In the genomic region with DNA sequence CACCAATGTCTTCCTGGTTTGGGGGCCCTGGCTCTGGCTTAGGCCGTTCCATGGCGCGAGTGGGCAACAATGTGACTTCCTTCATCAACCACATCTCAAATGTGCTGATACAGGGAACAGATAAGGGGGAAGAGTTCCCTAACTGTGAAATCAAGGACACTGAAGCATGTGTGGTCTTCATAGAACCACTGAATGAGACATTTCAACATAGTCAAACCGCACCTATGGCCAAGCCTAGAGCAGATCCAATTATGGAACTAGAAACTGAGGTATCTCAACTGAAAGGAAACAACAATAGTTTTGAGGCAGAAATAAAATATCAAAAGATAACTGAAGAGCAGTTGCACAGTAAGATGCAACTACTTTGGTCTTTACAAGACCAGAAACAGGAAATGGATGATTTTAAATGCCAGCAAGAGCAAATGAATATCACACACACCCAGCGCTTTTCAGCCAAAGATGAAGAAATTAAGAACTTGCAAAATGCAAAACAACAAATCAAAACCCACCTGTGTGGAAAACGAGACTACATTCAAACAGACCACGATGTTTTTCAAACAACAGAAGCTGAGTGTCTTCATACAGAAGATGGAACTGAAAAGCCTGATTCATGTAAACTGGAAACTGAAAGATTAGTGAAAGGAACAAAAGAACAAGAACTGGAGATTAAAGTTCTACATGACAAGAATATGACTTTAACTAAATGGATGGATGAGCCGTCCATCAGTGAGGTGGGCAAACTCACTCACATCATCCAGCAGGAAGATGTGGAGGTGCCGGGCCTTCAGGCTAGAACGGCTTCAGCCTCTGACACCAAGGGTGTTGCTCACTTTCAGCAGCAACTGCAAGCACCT, we compare ENCODE assay signal across 9 cellular contexts. TPM values are rescaled to one million over a fixed set of nuclear protein-coding genes. Genes with fewer than 3 reads are reported as not detected.
DNase-seq lines count a peak whose midpoint lies in the region; ATAC-seq and TF ChIP-seq lines count a peak whose summit lies in the region.
"Had no signal": no experiment of that assay in that cellular context is flagged by ENCODE, and none has a peak within 500 bp of the region (broad histone marks: within the 10 kb centered on the region; RNA-seq: fewer than 3 reads in every experiment).

No MANE protein-coding gene starts in this region.

- no peak for TF ChIP-seq CTCF in BE2C (IDR thresholded peaks at IDR 0.05; ENCODE audit: low read depth, low read length)

- H3K27me3 Mint-ChIP-seq in T-cell, result no peaks in the 10 kb centered on the region
- no peaks in the 10 kb centered on the region for H3K27me3 Mint-ChIP-seq in stimulated activated memory B cell treated with anti-CD40 and anti-IgM and Interleukin-4, amounts not matched to agents 10 μg/mL and 1 μg/mL and 100 μg/mL, for 72 hours

- peak overlapping the region; percentile 91 to 98 for H3K27ac Mint-ChIP-seq in T-cell
- H3K27ac Mint-ChIP-seq in stimulated activated memory B cell treated with anti-CD40 and anti-IgM and Interleukin-4, amounts not matched to agents 10 μg/mL and 1 μg/mL and 100 μg/mL, for 72 hours, result peak overlapping the region; percentile 58

- H3K4me3 ChIP-seq in BE2C (ENCODE audit: low read depth, low read length), result no peak overlapping the region

- no peaks in the 10 kb centered on the region for H3K9me3 Mint-ChIP-seq in T-cell
- no peaks in the 10 kb centered on the region for H3K9me3 Mint-ChIP-seq in stimulated activated memory B cell treated with anti-CD40 and anti-IgM and Interleukin-4, amounts not matched to agents 10 μg/mL and 1 μg/mL and 100 μg/mL, for 72 hours

- no peaks in the 10 kb centered on the region for H3K36me3 ChIP-seq in BE2C

- peak overlapping the region; percentile 32 to 56 (median 35) for H3K4me3 Mint-ChIP-seq in T-cell
- peak overlapping the region; percentile 18 for H3K4me3 Mint-ChIP-seq in stimulated activated memory B cell treated with anti-CD40 and anti-IgM and Interleukin-4, amounts not matched to agents 10 μg/mL and 1 μg/mL and 100 μg/mL, for 72 hours

- CTCF ChIA-PET in T-cell (lab: Charles Lee), result interaction anchor here in 1 of 2 donors (0.7 to 1.3 kb wide), 3 partner anchors 14 to 24 kb away, joined by 3 to 4 read pairs (median 3); a partner anchor contains a TSS

- no peaks in the 10 kb centered on the region for H3K9me3 ChIP-seq in BE2C

- peak; percentile 63 for DNase-seq in activated CD8-positive, alpha-beta memory T cell treated with anti-CD3 and anti-CD28 coated beads for 24 hours
- DNase-seq in activated CD8-positive, alpha-beta memory T cell treated with anti-CD3 and anti-CD28 coated beads, Interleukin-2, amount 50 U/mL, for 4 hours, result no peak
- DNase-seq in T-cell (peak in 2 of 34 experiments; percentile 10 to 11), HCEC 1CT (no peak), BE2C (no peak), dermis blood vessel endothelial cell (no peak)
- DNase-seq: NCI-H187 treated with DMSO at 0.1 percent for 48 hours had no signal

- H3K27me3 ChIP-seq in BE2C, result peaks cover 34% of the 10 kb centered on the region

- no peaks in the 10 kb centered on the region for H3K4me1 ChIP-seq in BE2C

- peaks cover 24 to 34% (median 29%) of the 10 kb centered on the region in 3 donors for H3K4me1 Mint-ChIP-seq in T-cell
- peaks cover 27% of the 10 kb centered on the region for H3K4me1 Mint-ChIP-seq in stimulated activated memory B cell treated with anti-CD40 and anti-IgM and Interleukin-4, amounts not matched to agents 10 μg/mL and 1 μg/mL and 100 μg/mL, for 72 hours

- H3K36me3 Mint-ChIP-seq in T-cell, result no peaks in the 10 kb centered on the region
- H3K36me3 Mint-ChIP-seq in stimulated activated memory B cell treated with anti-CD40 and anti-IgM and Interleukin-4, amounts not matched to agents 10 μg/mL and 1 μg/mL and 100 μg/mL, for 72 hours, result no peaks in the 10 kb centered on the region

- peak; percentile 47 for ATAC-seq in HG02981 (IDR thresholded peaks at IDR 0.05; ENCODE audit: unreplicated experiment)
- ATAC-seq in T-cell (replicated peaks in 1 of 4), result peak; percentile 53 to 80 (median 72)
- peak; percentile 58 for ATAC-seq in stimulated activated memory B cell treated with anti-CD40 and anti-IgM and Interleukin-4, amounts not matched to agents 10 μg/mL and 1 μg/mL and 100 μg/mL, for 72 hours

- POLR2A ChIA-PET in T-cell (lab: Charles Lee), result interaction anchor here in 1 of 2 donors (0.8 kb wide), 1 partner anchor 261 kb away, joined by 3 read pairs; no protein-coding TSS in a partner anchor

RNA-seq across cellular contexts. Expression of a gene that starts 18.1 kb away (rescaled TPM):
- total RNA-seq in T-cell (10 to 100 TPM; 35.7 to 42.9 (median 36.0) TPM), dermis blood vessel endothelial cell (24.8 and 26.5 TPM in 2 replicates)
- 73.7 TPM for polyA plus RNA-seq in BE2C (2012; ENCODE audit: insufficient read depth, insufficient read length, low read depth)
